ENCODE assay signal across 14 cellular contexts in genomic region chr6:10248378-10248843, GRCh38.
DNase-seq lines count a peak whose midpoint lies in the region; TF ChIP-seq lines count a peak whose summit lies in the region.
"Had no signal": no experiment of that assay in that cellular context is flagged by ENCODE, and none has a peak within 500 bp of the region (broad histone marks: within the 10 kb centered on the region; RNA-seq: fewer than 3 reads in every experiment).

No MANE protein-coding gene starts in this region.

- TF ChIP-seq CTCF in C4-2B (conservative IDR thresholded peaks at IDR 0.05) (peak; percentile 28), PC-9 (conservative IDR thresholded peaks at IDR 0.05) (no peak), fibroblast of pulmonary artery (IDR thresholded peaks at IDR 0.05; ENCODE audit: low read length, missing control alignments) (no peak), GM20000 (IDR thresholded peaks at IDR 0.05; ENCODE audit: extremely low read depth, missing control alignments) (no peak), transverse colon (IDR thresholded peaks at IDR 0.05) (no peak)

- H3K4me1 ChIP-seq in PC-9 (replicated peaks; ENCODE audit: insufficient read depth) (0 out of 2 replicates have a peak, but pooled peaks cover 7% of the 10 kb centered on the region), transverse colon (no peaks in the 10 kb centered on the region)
- H3K4me1 ChIP-seq: BE2C, psoas muscle had no signal

- no peaks in the 10 kb centered on the region for H3F3A ChIP-seq in PC-9 (ENCODE audit: insufficient read depth, low read depth)

- H3K9me2 ChIP-seq in PC-9 (ENCODE audit: insufficient read depth) = no peaks in the 10 kb centered on the region

- peak; percentile 71 for DNase-seq in HT1080 (ENCODE audit: low read depth)
- peak; percentile 55 to 82 for DNase-seq in PC-9
- peak; percentile 3 for DNase-seq in fibroblast of pulmonary artery (ENCODE audit: low read depth)
- no peak for DNase-seq in GM20000 (ENCODE audit: low spot score)
- no peak for DNase-seq in NCI-H1930 (lab: John Stamatoyannopoulos, UW)
- no peak for DNase-seq in transverse colon
- no peak for DNase-seq in activated T-helper 1 cell treated with anti-CD3 and anti-CD28 coated beads, Interleukin-12 subunit alpha, Interleukin-12 subunit beta, Interleukin-2, Interleukin-4 antibody, amounts not matched to agents 30 ng/mL and 10 ng/mL and 1 ng/mL, durations not matched to agents 14 hours and 24 hours and 36 hours (ENCODE audit: low spot score)
- DNase-seq: activated naive CD4-positive, alpha-beta T cell; BE2C; NCI-H146; psoas muscle had no signal

- intact Hi-C loops in PC-9 (cut with micrococcal nuclease; ENCODE audit: unreplicated experiment) (loop anchor here (5.0 kb wide), 2 partner anchors 154 to 216 kb away; no protein-coding TSS in a partner anchor), transverse colon (cut with DNase I; ENCODE audit: low total_unique reads) (no loop called here)
- intact Hi-C loops in activated T-helper 1 cell treated with anti-CD3 and anti-CD28 coated beads, Interleukin-12 subunit alpha, Interleukin-12 subunit beta, Interleukin-2, Interleukin-4 antibody, amounts not matched to agents 30 ng/mL and 10 ng/mL and 1 ng/mL, durations not matched to agents 14 hours and 24 hours and 36 hours (cut with micrococcal nuclease) = no loop called here

- POLR2A ChIA-PET in PC-9 (lab: Charles Lee; ENCODE audit: unreplicated experiment) = interaction anchor here (0.6 kb wide), 2 partner anchors 18 to 84 kb away, joined by 3 to 5 read pairs; no protein-coding TSS in a partner anchor

- H3K27ac ChIP-seq in C4-2B (no peak overlapping the region), PC-9 (no peak overlapping the region), transverse colon (no peak overlapping the region)
- H3K27ac ChIP-seq: coronary artery, psoas muscle had no signal

- no peaks in the 10 kb centered on the region for H3K27me3 ChIP-seq in PC-9 (ENCODE audit: insufficient read depth, low read depth)
- no peaks in the 10 kb centered on the region for H3K27me3 ChIP-seq in transverse colon
- H3K27me3 ChIP-seq: BE2C had no signal

- in situ Hi-C loops in transverse colon (cut with MboI; ENCODE audit: low pct_ligation_motif_present in 1 of 4, low pct_unique_long_range_greater_than_20kb in 1 of 4, low sequenced_read_pairs in 3 of 4) = no loop called here

- H3K4me1 Mint-ChIP-seq in activated T-helper 1 cell treated with anti-CD3 and anti-CD28 coated beads, Interleukin-12 subunit alpha, Interleukin-12 subunit beta, Interleukin-2, Interleukin-4 antibody, amounts not matched to agents 30 ng/mL and 10 ng/mL and 1 ng/mL, durations not matched to agents 14 hours and 24 hours and 36 hours (ENCODE audit: low read depth) = no peaks in the 10 kb centered on the region
- H3K4me1 Mint-ChIP-seq: stimulated activated memory B cell treated with anti-CD40 and anti-IgM and Interleukin-4, amounts not matched to agents 10 μg/mL and 1 μg/mL and 100 μg/mL, for 72 hours had no signal

- WGBS in transverse colon (ENCODE audit: low coverage in 1 of 2), 2 donors = 43 to 59% methylated on average over 7 of the region's 7 CpGs

- H3K4me3 Mint-ChIP-seq in activated T-helper 1 cell treated with anti-CD3 and anti-CD28 coated beads, Interleukin-12 subunit alpha, Interleukin-12 subunit beta, Interleukin-2, Interleukin-4 antibody, amounts not matched to agents 30 ng/mL and 10 ng/mL and 1 ng/mL, durations not matched to agents 14 hours and 24 hours and 36 hours = no peak overlapping the region
- H3K4me3 Mint-ChIP-seq: stimulated activated memory B cell treated with anti-CD40 and anti-IgM and Interleukin-4, amounts not matched to agents 10 μg/mL and 1 μg/mL and 100 μg/mL, for 72 hours had no signal

- TF ChIP-seq EP300 in transverse colon (IDR thresholded peaks at IDR 0.05; ENCODE audit: low read depth) = no peak

- H3K36me3 Mint-ChIP-seq in activated T-helper 1 cell treated with anti-CD3 and anti-CD28 coated beads, Interleukin-12 subunit alpha, Interleukin-12 subunit beta, Interleukin-2, Interleukin-4 antibody, amounts not matched to agents 30 ng/mL and 10 ng/mL and 1 ng/mL, durations not matched to agents 14 hours and 24 hours and 36 hours (ENCODE audit: low read depth) = no peaks in the 10 kb centered on the region
- H3K36me3 Mint-ChIP-seq: stimulated activated memory B cell treated with anti-CD40 and anti-IgM and Interleukin-4, amounts not matched to agents 10 μg/mL and 1 μg/mL and 100 μg/mL, for 72 hours had no signal

- H3K27ac Mint-ChIP-seq in activated T-helper 1 cell treated with anti-CD3 and anti-CD28 coated beads, Interleukin-12 subunit alpha, Interleukin-12 subunit beta, Interleukin-2, Interleukin-4 antibody, amounts not matched to agents 30 ng/mL and 10 ng/mL and 1 ng/mL, durations not matched to agents 14 hours and 24 hours and 36 hours = no peak overlapping the region
- H3K27ac Mint-ChIP-seq: stimulated activated memory B cell treated with anti-CD40 and anti-IgM and Interleukin-4, amounts not matched to agents 10 μg/mL and 1 μg/mL and 100 μg/mL, for 72 hours had no signal

- no TSS peak for BruUV-seq in PC-9 (replicated peaks; lab: Mats Ljungman, UMichigan)

- no peaks in the 10 kb centered on the region for H4K20me1 ChIP-seq in PC-9 (ENCODE audit: insufficient read depth)

- no peaks in the 10 kb centered on the region for H3K27me3 Mint-ChIP-seq in activated T-helper 1 cell treated with anti-CD3 and anti-CD28 coated beads, Interleukin-12 subunit alpha, Interleukin-12 subunit beta, Interleukin-2, Interleukin-4 antibody, amounts not matched to agents 30 ng/mL and 10 ng/mL and 1 ng/mL, durations not matched to agents 14 hours and 24 hours and 36 hours (ENCODE audit: insufficient read depth)

- no peak overlapping the region for H2AFZ ChIP-seq in PC-9

- no peaks in the 10 kb centered on the region for H3K9me3 Mint-ChIP-seq in activated T-helper 1 cell treated with anti-CD3 and anti-CD28 coated beads, Interleukin-12 subunit alpha, Interleukin-12 subunit beta, Interleukin-2, Interleukin-4 antibody, amounts not matched to agents 30 ng/mL and 10 ng/mL and 1 ng/mL, durations not matched to agents 14 hours and 24 hours and 36 hours
- H3K9me3 Mint-ChIP-seq: stimulated activated memory B cell treated with anti-CD40 and anti-IgM and Interleukin-4, amounts not matched to agents 10 μg/mL and 1 μg/mL and 100 μg/mL, for 72 hours had no signal

- H3K4me3 ChIP-seq in PC-9 (no peak overlapping the region), fibroblast of pulmonary artery (replicated peaks; ENCODE audit: low read depth, low read length) (no peak overlapping the region), transverse colon (no peak overlapping the region)
- H3K4me3 ChIP-seq: coronary artery, psoas muscle had no signal

- H3K36me3 ChIP-seq in PC-9 (ENCODE audit: low read depth) (no peaks in the 10 kb centered on the region), transverse colon (no peaks in the 10 kb centered on the region)
- H3K36me3 ChIP-seq: BE2C had no signal

- H3K9me3 ChIP-seq in PC-9 (ENCODE audit: insufficient read depth, low read depth) (no peaks in the 10 kb centered on the region), transverse colon (no peaks in the 10 kb centered on the region)
- H3K9me3 ChIP-seq: BE2C, psoas muscle had no signal

- TF ChIP-seq POLR2A in transverse colon (IDR thresholded peaks at IDR 0.05) = no peak

- H3K4me2 ChIP-seq in PC-9 = 0 out of 2 replicates have a peak overlapping the region, but pooled peaks have one; percentile 9

- no peaks in the 10 kb centered on the region for H3K79me2 ChIP-seq in PC-9 (ENCODE audit: low read depth)

- CTCF ChIA-PET in PC-9 (lab: Charles Lee) = interaction anchor here (0.6 to 1.0 kb wide), 4 partner anchors 48 to 1264 kb away, joined by 5 to 11 read pairs (median 8); no protein-coding TSS in a partner anchor

Comparison
In these comparisons a context has a peak if more than half of its experiments do, and no peak if none do; other contexts are left out.
1. DNase-seq: peak in HT1080 (single experiment), PC-9 (2 of 2) and fibroblast of pulmonary artery (single experiment); none in GM20000 (single experiment), NCI-H1930 (0 of 2), transverse colon (single experiment) and activated T-helper 1 cell treated with anti-CD3 and anti-CD28 coated beads, Interleukin-12 subunit alpha, Interleukin-12 subunit beta, Interleukin-2, Interleukin-4 antibody, amounts not matched to agents 30 ng/mL and 10 ng/mL and 1 ng/mL, durations not matched to agents 14 hours and 24 hours and 36 hours (single experiment).